ENCODE assay signal across 1 cellular context in genomic region chr12:32906407-32907165, GRCh38.
TF ChIP-seq lines count a peak whose summit lies in the region.

No MANE protein-coding gene starts in this region.

TF ChIP-seq in GM23338, 12 proteins besides CTCF, POLR2A, EP300 and RAD21 (continued from another document):
- TF ChIP-seq ZNF462 (CRISPR knock-in tag; IDR thresholded peaks at IDR 0.05) (no peak), JUNB (IDR thresholded peaks at IDR 0.05; ENCODE audit: unreplicated experiment) (no peak), EZH2 (IDR thresholded peaks at IDR 0.05; ENCODE audit: low read depth, unreplicated experiment) (no peak), ZNF331 (CRISPR knock-in tag; IDR thresholded peaks at IDR 0.05; ENCODE audit: low read depth) (no peak), NANOG (IDR thresholded peaks at IDR 0.05; ENCODE audit: borderline replicate concordance) (no peak)
- TF ChIP-seq, protein P1, sequence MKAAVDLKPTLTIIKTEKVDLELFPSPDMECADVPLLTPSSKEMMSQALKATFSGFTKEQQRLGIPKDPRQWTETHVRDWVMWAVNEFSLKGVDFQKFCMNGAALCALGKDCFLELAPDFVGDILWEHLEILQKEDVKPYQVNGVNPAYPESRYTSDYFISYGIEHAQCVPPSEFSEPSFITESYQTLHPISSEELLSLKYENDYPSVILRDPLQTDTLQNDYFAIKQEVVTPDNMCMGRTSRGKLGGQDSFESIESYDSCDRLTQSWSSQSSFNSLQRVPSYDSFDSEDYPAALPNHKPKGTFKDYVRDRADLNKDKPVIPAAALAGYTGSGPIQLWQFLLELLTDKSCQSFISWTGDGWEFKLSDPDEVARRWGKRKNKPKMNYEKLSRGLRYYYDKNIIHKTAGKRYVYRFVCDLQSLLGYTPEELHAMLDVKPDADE (IDR thresholded peaks at IDR 0.05): no peak
